In the genomic region with DNA sequence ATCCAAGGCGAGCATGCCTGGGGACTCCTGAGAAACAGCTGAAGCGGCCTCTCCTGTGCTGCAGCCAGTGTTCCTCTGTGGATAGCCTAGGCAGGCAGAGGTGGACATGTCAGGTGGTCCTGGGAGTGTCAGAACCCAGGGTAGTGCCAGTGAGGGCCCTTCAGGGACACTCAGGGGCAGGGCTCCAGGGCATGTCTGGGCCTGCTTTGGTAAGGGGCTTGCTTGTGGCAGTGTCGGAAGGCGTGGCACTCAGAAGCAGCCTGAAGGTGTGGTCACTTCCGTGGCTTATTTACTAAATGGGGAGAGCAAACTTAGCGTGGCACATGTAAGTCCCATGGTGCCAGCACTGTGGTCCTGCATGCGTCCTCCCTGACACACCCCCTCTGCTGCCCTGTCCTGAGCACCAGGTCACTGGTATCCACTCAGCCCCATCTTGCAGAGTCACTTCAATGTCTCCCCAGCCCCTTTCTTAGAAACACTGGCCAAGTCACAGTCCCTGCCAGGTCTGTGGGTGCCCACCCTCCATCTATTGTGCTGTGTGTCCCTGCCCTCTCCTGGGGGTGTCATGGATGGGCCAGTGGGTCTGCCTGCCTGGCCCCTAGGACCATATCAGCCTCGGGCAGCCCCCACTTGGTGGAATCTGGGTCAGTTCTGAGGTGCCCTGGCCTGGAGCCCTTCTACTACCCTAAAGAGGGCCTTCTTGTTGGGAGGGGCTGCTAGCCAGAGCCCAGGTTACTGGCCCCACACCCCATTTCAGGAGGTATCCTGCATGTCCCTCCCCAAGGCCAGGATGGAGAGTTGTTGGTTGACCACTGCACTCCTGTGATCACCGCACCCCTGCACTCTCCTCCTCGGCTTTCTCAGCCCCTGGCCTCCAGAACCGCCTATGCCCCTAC, we compare ENCODE assay signal across 10 cellular contexts. TPM values are rescaled to one million over a fixed set of nuclear protein-coding genes. Genes with fewer than 3 reads are reported as not detected.
DNase-seq lines count a peak whose midpoint lies in the region; ATAC-seq and TF ChIP-seq lines count a peak whose summit lies in the region.
"Had no signal": no experiment of that assay in that cellular context is flagged by ENCODE, and none has a peak within 500 bp of the region (broad histone marks: within the 10 kb centered on the region; RNA-seq: fewer than 3 reads in every experiment).

No MANE protein-coding gene starts in this region.

- H3K27ac Mint-ChIP-seq in CD4-positive, alpha-beta T cell = peak overlapping the region; percentile 20
- H3K27ac Mint-ChIP-seq in dendritic cell treated with granulocyte-macrophage colony-stimulating factor and Interleukin-4, amounts not matched to agents 40 ng/mL and 50 ng/mL, for 4 days = peak overlapping the region; percentile 34

- H3K27me3 ChIP-seq in CD4-positive, alpha-beta T cell (ENCODE audit: control insufficient read depth, insufficient read depth, low read length) = no peaks in the 10 kb centered on the region
- H3K27me3 ChIP-seq in WERI-Rb-1 (ENCODE audit: insufficient read depth, low read depth, severe bottlenecking) = no peaks in the 10 kb centered on the region

- CTCF ChIA-PET in CD4-positive, alpha-beta T cell (lab: Charles Lee) = no interaction called here

- no peak overlapping the region for H3K4me3 ChIP-seq in WERI-Rb-1 (ENCODE audit: low read depth, low read length)

- no peaks in the 10 kb centered on the region for H3K9me3 ChIP-seq in CD4-positive, alpha-beta T cell (ENCODE audit: control insufficient read depth, low read length)
- no peaks in the 10 kb centered on the region for H3K9me3 ChIP-seq in WERI-Rb-1 (ENCODE audit: severe bottlenecking)

- H3K27me3 Mint-ChIP-seq in CD4-positive, alpha-beta T cell = no peaks in the 10 kb centered on the region
- no peaks in the 10 kb centered on the region for H3K27me3 Mint-ChIP-seq in dendritic cell treated with granulocyte-macrophage colony-stimulating factor and Interleukin-4, amounts not matched to agents 40 ng/mL and 50 ng/mL, for 4 days

- POLR2A ChIA-PET in CD4-positive, alpha-beta T cell (lab: Charles Lee) = no interaction called here

- H3K27ac ChIP-seq in CD4-positive, alpha-beta T cell (ENCODE audit: low read depth, low read length) = no peak overlapping the region
- H3K27ac ChIP-seq in WERI-Rb-1 = no peak overlapping the region; the same call in 1 of the 2 replicates

- intact Hi-C loops in CD4-positive, alpha-beta T cell (cut with DNase I, micrococcal nuclease) = loop anchor here in 1 of 2 experiments (5.0 kb wide), 1 partner anchor 173 kb away; a partner anchor contains a TSS
- intact Hi-C loops in dendritic cell treated with granulocyte-macrophage colony-stimulating factor and Interleukin-4, amounts not matched to agents 40 ng/mL and 50 ng/mL, for 4 days (cut with micrococcal nuclease) = no loop called here
- intact Hi-C loops in posterior vena cava (cut with DNase I) = loop anchor here (10.0 kb wide), 2 partner anchors 80 to 150 kb away; a partner anchor contains a TSS

- TF ChIP-seq CTCF in CD4-positive, alpha-beta T cell (IDR thresholded peaks at IDR 0.05) = no peak
- no peak for TF ChIP-seq CTCF in WERI-Rb-1 (IDR thresholded peaks at IDR 0.05; ENCODE audit: low read depth, low read length)

- TF ChIP-seq POLR2A in GM18951 (IDR thresholded peaks at IDR 0.05; ENCODE audit: extremely low read depth, insufficient read depth, insufficient read length) = peak; percentile 9

- DNase-seq in CD4-positive, alpha-beta T cell = no peak
- DNase-seq in posterior vena cava (ENCODE audit: low spot score) (peak; percentile 54), WERI-Rb-1 (no peak), NCI-H1048 (lab: John Stamatoyannopoulos, UW) (no peak)
- DNase-seq: GOT3, NCI-H69 had no signal

- in situ Hi-C loops in GM18951 (cut with MboI; ENCODE audit: low sequenced_read_pairs, unreplicated experiment) = no loop called here

- peaks cover 38% of the 10 kb centered on the region for H3K36me3 Mint-ChIP-seq in CD4-positive, alpha-beta T cell (ENCODE audit: low read depth)
- peaks cover 68% of the 10 kb centered on the region for H3K36me3 Mint-ChIP-seq in dendritic cell treated with granulocyte-macrophage colony-stimulating factor and Interleukin-4, amounts not matched to agents 40 ng/mL and 50 ng/mL, for 4 days (ENCODE audit: low read depth)

- ATAC-seq in CD4-positive, alpha-beta T cell (ENCODE audit: poor library complexity) = no peak
- ATAC-seq in HG02973 (IDR thresholded peaks at IDR 0.05; ENCODE audit: unreplicated experiment) = no peak
- no peak for ATAC-seq in HG03571 (IDR thresholded peaks at IDR 0.05; ENCODE audit: unreplicated experiment)

- peaks cover 31% of the 10 kb centered on the region for H3K4me1 Mint-ChIP-seq in CD4-positive, alpha-beta T cell (ENCODE audit: low read depth)
- peaks cover 57% of the 10 kb centered on the region for H3K4me1 Mint-ChIP-seq in dendritic cell treated with granulocyte-macrophage colony-stimulating factor and Interleukin-4, amounts not matched to agents 40 ng/mL and 50 ng/mL, for 4 days (ENCODE audit: low read depth)

- peaks cover 29% of the 10 kb centered on the region for H3K36me3 ChIP-seq in WERI-Rb-1

- H3K4me3 Mint-ChIP-seq in CD4-positive, alpha-beta T cell = no peak overlapping the region
- H3K4me3 Mint-ChIP-seq in dendritic cell treated with granulocyte-macrophage colony-stimulating factor and Interleukin-4, amounts not matched to agents 40 ng/mL and 50 ng/mL, for 4 days = no peak overlapping the region

- H3K9me3 Mint-ChIP-seq in CD4-positive, alpha-beta T cell = no peaks in the 10 kb centered on the region
- H3K9me3 Mint-ChIP-seq in dendritic cell treated with granulocyte-macrophage colony-stimulating factor and Interleukin-4, amounts not matched to agents 40 ng/mL and 50 ng/mL, for 4 days = no peaks in the 10 kb centered on the region

RNA-seq across cellular contexts. Expression of a gene that starts 6.4 kb away (rescaled TPM):
- total RNA-seq in CD4-positive, alpha-beta T cell = 10 to 100 TPM; 81.5 to 82.0 TPM
- 10 to 100 TPM; 52.2 to 67.1 TPM for total RNA-seq in posterior vena cava

RNA-seq across cellular contexts. Expression of a gene that starts 41.4 kb away (rescaled TPM):
- 100 to 1,000 TPM; 410 to 423 TPM for total RNA-seq in CD4-positive, alpha-beta T cell
- 1,000 to 10,000 TPM in 1 of 2 donors, 100 to 1,000 TPM in 1; 961 to 1,030 TPM for total RNA-seq in posterior vena cava
